ENCODE assay signal across 31 cellular contexts in genomic region chr21:45806042-45806441, GRCh38.
"Had no signal": no experiment of that assay in that cellular context is flagged by ENCODE, and none has a peak within 500 bp of the region (broad histone marks: within the 10 kb centered on the region; RNA-seq: fewer than 3 reads in every experiment).

No MANE protein-coding gene starts in this region.

- H3K27me3 Mint-ChIP-seq: activated CD4-positive, alpha-beta memory T cell treated with anti-CD3 and anti-CD28 coated beads for 36 hours; brain had no signal

- H3K4me1 Mint-ChIP-seq: activated B cell treated with CpG ODN at 0.5 μM for 24 hours had no signal

- H3K4me3 ChIP-seq: adrenal gland had no signal

- DNase-seq: activated B cell treated with CpG ODN at 0.5 μM for 24 hours; activated CD4-positive, alpha-beta memory T cell treated with anti-CD3 and anti-CD28 coated beads for 36 hours; activated CD4-positive, alpha-beta T cell treated with anti-CD3 and anti-CD28 coated beads for 4 hours; activated CD4-positive, alpha-beta T cell treated with anti-CD3 and anti-CD28 coated beads, Interleukin-2, amount 50 U/mL, for 1 hour; activated CD4-positive, CD25-positive, alpha-beta regulatory T cell treated with anti-CD3 and anti-CD28 coated beads, Interleukin-2, amount 50 U/mL, for 72 hours; activated gamma-delta T cell treated with Interleukin-2 at 50 U/mL for 16 hours; activated naive CD4-positive, alpha-beta T cell treated with anti-CD3 and anti-CD28 coated beads for 36 hours; activated T-cell treated with anti-CD3 and anti-CD28 coated beads, Interleukin-2, amount 50 U/mL, for 1 hour; adrenal gland; anterior cingulate cortex; caudate nucleus; cerebellar nuclear complex; Kasumi-1; KBM-7; MM.1S; MV-4-11; NCI-H1092; NCI-H1436 treated with DMSO at 0.1 percent for 48 hours; NCI-H1694 treated with DMSO at 0.1 percent for 48 hours; NCI-H2029; NCI-H345; NCI-H524 treated with DMSO at 0.1 percent for 48 hours; Right ventricle myocardium superior; SW 1271; T-helper 1 cell; T-helper 2 cell; T-helper 9 cell had no signal

- H3K9me3 Mint-ChIP-seq: activated B cell treated with CpG ODN at 0.5 μM for 24 hours; activated CD4-positive, alpha-beta memory T cell treated with anti-CD3 and anti-CD28 coated beads for 36 hours; activated naive CD4-positive, alpha-beta T cell treated with anti-CD3 and anti-CD28 coated beads, Interleukin-2, amount 50 U/mL, for 72 hours; activated T-helper 1 cell treated with anti-CD3 and anti-CD28 coated beads, Interleukin-12 subunit alpha, Interleukin-12 subunit beta, Interleukin-2, Interleukin-4 antibody, amounts not matched to agents 30 ng/mL and 10 ng/mL and 1 ng/mL, durations not matched to agents 14 hours and 24 hours and 36 hours had no signal

- H3K27ac Mint-ChIP-seq: activated B cell treated with CpG ODN at 0.5 μM for 24 hours; activated CD4-positive, alpha-beta memory T cell treated with anti-CD3 and anti-CD28 coated beads for 36 hours; activated naive CD4-positive, alpha-beta T cell treated with anti-CD3 and anti-CD28 coated beads for 36 hours; activated naive CD4-positive, alpha-beta T cell treated with anti-CD3 and anti-CD28 coated beads, Interleukin-2, amount 50 U/mL, for 72 hours; activated T-helper 1 cell treated with anti-CD3 and anti-CD28 coated beads, Interleukin-12 subunit alpha, Interleukin-12 subunit beta, Interleukin-2, Interleukin-4 antibody, amounts not matched to agents 30 ng/mL and 10 ng/mL and 1 ng/mL, durations not matched to agents 14 hours and 24 hours and 36 hours; brain had no signal

- H3K36me3 ChIP-seq: adrenal gland had no signal

- H3K4me1 ChIP-seq: adrenal gland had no signal

- H3K36me3 Mint-ChIP-seq: activated CD4-positive, alpha-beta memory T cell treated with anti-CD3 and anti-CD28 coated beads for 36 hours had no signal

- ATAC-seq: activated naive CD4-positive, alpha-beta T cell treated with anti-CD3 and anti-CD28 coated beads, Interleukin-2, amount 50 U/mL, for 72 hours had no signal

- H3K4me3 Mint-ChIP-seq: activated B cell treated with CpG ODN at 0.5 μM for 24 hours; activated CD4-positive, alpha-beta memory T cell treated with anti-CD3 and anti-CD28 coated beads for 36 hours; activated naive CD4-positive, alpha-beta T cell treated with anti-CD3 and anti-CD28 coated beads for 36 hours; activated T-helper 1 cell treated with anti-CD3 and anti-CD28 coated beads, Interleukin-12 subunit alpha, Interleukin-12 subunit beta, Interleukin-2, Interleukin-4 antibody, amounts not matched to agents 30 ng/mL and 10 ng/mL and 1 ng/mL, durations not matched to agents 14 hours and 24 hours and 36 hours; brain had no signal

- H3K27ac ChIP-seq: adrenal gland, VCaP had no signal

- H3K27me3 ChIP-seq: adrenal gland had no signal
